In genomic region chr3:186783731-186784515, GRCh38 we compare ENCODE assay signal across 1 cellular context.
TF ChIP-seq lines count a peak whose summit lies in the region.

No MANE protein-coding gene starts in this region.

TF ChIP-seq in K562, 482 proteins besides CTCF, POLR2A, EP300 and RAD21 (continued from another document):
- peak; percentile 83; the same call in 1 of the 2 replicates for TF ChIP-seq ZBTB49 (CRISPR knock-in tag; IDR thresholded peaks at IDR 0.05; ENCODE audit: borderline replicate concordance)
- peak; percentile 59; the same call in 1 of the 2 replicates for TF ChIP-seq GTF2E2 (tag; IDR thresholded peaks at IDR 0.05)
- peak; percentile 7 for TF ChIP-seq NR2F6 (CRISPR knock-in tag; IDR thresholded peaks at IDR 0.05)
- TF ChIP-seq RBFOX2 (IDR thresholded peaks at IDR 0.05; ENCODE audit: low read depth, low read length) = peak; percentile 95
- no peak for TF ChIP-seq NEUROD1 (IDR thresholded peaks at IDR 0.05; ENCODE audit: borderline replicate concordance, low read depth, low read length, partially characterized antibody)
- peak; percentile 94 for TF ChIP-seq POLR2G (IDR thresholded peaks at IDR 0.05; ENCODE audit: low read depth, low read length)
- TF ChIP-seq, protein P1, sequence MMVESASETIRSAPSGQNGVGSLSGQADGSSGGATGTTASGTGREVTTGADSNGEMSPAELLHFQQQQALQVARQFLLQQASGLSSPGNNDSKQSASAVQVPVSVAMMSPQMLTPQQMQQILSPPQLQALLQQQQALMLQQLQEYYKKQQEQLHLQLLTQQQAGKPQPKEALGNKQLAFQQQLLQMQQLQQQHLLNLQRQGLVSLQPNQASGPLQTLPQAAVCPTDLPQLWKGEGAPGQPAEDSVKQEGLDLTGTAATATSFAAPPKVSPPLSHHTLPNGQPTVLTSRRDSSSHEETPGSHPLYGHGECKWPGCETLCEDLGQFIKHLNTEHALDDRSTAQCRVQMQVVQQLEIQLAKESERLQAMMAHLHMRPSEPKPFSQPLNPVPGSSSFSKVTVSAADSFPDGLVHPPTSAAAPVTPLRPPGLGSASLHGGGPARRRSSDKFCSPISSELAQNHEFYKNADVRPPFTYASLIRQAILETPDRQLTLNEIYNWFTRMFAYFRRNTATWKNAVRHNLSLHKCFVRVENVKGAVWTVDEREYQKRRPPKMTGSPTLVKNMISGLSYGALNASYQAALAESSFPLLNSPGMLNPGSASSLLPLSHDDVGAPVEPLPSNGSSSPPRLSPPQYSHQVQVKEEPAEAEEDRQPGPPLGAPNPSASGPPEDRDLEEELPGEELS (CRISPR knock-in tag; IDR thresholded peaks at IDR 0.05; ENCODE audit: borderline replicate concordance) = peak; percentile 91
- TF ChIP-seq ZBTB26 (CRISPR knock-in tag; IDR thresholded peaks at IDR 0.05) = peak; percentile 5; the same call in 1 of the 2 replicates
- TF ChIP-seq SNRNP70 (optimal IDR thresholded peaks at IDR 0.05; ENCODE audit: low read depth, low read length) = peak; percentile 28
- peak; percentile 59; the same call in 1 of the 2 replicates for TF ChIP-seq FOXO4 (CRISPR knock-in tag; IDR thresholded peaks at IDR 0.05)
- peak; percentile 73; the same call in 1 of the 2 replicates for TF ChIP-seq ZNF232 (CRISPR knock-in tag; IDR thresholded peaks at IDR 0.05)
- TF ChIP-seq CHD1 (IDR thresholded peaks at IDR 0.05; ENCODE audit: low read length) = peak; percentile 94
- TF ChIP-seq PRPF4 (IDR thresholded peaks at IDR 0.05; ENCODE audit: insufficient read depth, low read depth, low read length, poor library complexity, severe bottlenecking) = peak; percentile 87
- peak; percentile 97 for TF ChIP-seq CHD2 (IDR thresholded peaks at IDR 0.05; ENCODE audit: low read depth, low read length)
- TF ChIP-seq CCNT2 (IDR thresholded peaks at IDR 0.05; ENCODE audit: borderline replicate concordance, extremely low read depth, insufficient read length, low read depth, low read length) = peak; percentile 74
- TF ChIP-seq YY1 (IDR thresholded peaks at IDR 0.05; ENCODE audit: borderline replicate concordance in 1 of 3, control insufficient read depth in 1 of 3, extremely low read depth in 1 of 3, insufficient read depth in 3 of 3, insufficient read length in 1 of 3, insufficient replicate concordance in 2 of 3, low read depth in 1 of 3, low read length in 2 of 3) = peak; percentile 52 to 89 (median 61)
- peak; percentile 24; the same call in 1 of the 2 replicates for TF ChIP-seq THAP7 (CRISPR knock-in tag; IDR thresholded peaks at IDR 0.05)
- 0 out of 2 replicates have a peak, but pooled peaks have one; percentile 18 for TF ChIP-seq ZNF282 (CRISPR knock-in tag; IDR thresholded peaks at IDR 0.05)
- TF ChIP-seq NR2C1 (IDR thresholded peaks at IDR 0.05) = 0 out of 2 replicates have a peak, but pooled peaks have one; percentile 35
- no peak; the same call in 1 of the 2 replicates for TF ChIP-seq NR2C1 (tag; IDR thresholded peaks at IDR 0.05)
- TF ChIP-seq RBM25 (IDR thresholded peaks at IDR 0.05; ENCODE audit: low read depth, low read length, severe bottlenecking) = peak; percentile 87
- TF ChIP-seq TCF7 (IDR thresholded peaks at IDR 0.05; ENCODE audit: borderline replicate concordance) = 0 out of 2 replicates have a peak, but pooled peaks have one; percentile 20
- peak; percentile 62; the same call in 1 of the 2 replicates for TF ChIP-seq GABPB1 (CRISPR knock-in tag; IDR thresholded peaks at IDR 0.05)
- TF ChIP-seq POLR2H (tag; IDR thresholded peaks at IDR 0.05; ENCODE audit: low read depth) = peak; percentile 89
- TF ChIP-seq, protein P2, sequence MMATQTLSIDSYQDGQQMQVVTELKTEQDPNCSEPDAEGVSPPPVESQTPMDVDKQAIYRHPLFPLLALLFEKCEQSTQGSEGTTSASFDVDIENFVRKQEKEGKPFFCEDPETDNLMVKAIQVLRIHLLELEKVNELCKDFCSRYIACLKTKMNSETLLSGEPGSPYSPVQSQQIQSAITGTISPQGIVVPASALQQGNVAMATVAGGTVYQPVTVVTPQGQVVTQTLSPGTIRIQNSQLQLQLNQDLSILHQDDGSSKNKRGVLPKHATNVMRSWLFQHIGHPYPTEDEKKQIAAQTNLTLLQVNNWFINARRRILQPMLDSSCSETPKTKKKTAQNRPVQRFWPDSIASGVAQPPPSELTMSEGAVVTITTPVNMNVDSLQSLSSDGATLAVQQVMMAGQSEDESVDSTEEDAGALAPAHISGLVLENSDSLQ (IDR thresholded peaks at IDR 0.05) = peak; percentile 98
- peak; percentile 61; the same call in 1 of the 2 replicates for TF ChIP-seq SIN3B (IDR thresholded peaks at IDR 0.05; ENCODE audit: low read depth)
- TF ChIP-seq HCFC1 (IDR thresholded peaks at IDR 0.05; ENCODE audit: low read depth, low read length) = 0 out of 2 replicates have a peak, but pooled peaks have one; percentile 18
- no peak for TF ChIP-seq STAT5B (CRISPR knock-in tag; IDR thresholded peaks at IDR 0.05)
- 0 out of 2 replicates have a peak, but pooled peaks have one; percentile 65 for TF ChIP-seq HBP1 (CRISPR knock-in tag; IDR thresholded peaks at IDR 0.05)
- peak; percentile 41 for TF ChIP-seq CREB3L1 (IDR thresholded peaks at IDR 0.05; ENCODE audit: borderline replicate concordance, low read depth)
- TF ChIP-seq, protein P3, sequence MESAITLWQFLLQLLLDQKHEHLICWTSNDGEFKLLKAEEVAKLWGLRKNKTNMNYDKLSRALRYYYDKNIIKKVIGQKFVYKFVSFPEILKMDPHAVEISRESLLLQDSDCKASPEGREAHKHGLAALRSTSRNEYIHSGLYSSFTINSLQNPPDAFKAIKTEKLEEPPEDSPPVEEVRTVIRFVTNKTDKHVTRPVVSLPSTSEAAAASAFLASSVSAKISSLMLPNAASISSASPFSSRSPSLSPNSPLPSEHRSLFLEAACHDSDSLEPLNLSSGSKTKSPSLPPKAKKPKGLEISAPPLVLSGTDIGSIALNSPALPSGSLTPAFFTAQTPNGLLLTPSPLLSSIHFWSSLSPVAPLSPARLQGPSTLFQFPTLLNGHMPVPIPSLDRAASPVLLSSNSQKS (CRISPR knock-in tag; IDR thresholded peaks at IDR 0.05) = 0 out of 2 replicates have a peak, but pooled peaks have one; percentile 6
- TF ChIP-seq KDM5B (IDR thresholded peaks at IDR 0.05; ENCODE audit: insufficient replicate concordance, low read depth, low read length) = no peak
- TF ChIP-seq KDM4B (IDR thresholded peaks at IDR 0.05; ENCODE audit: borderline replicate concordance in 2 of 2, low read depth in 1 of 2) = peak in 1 of 2 experiments; percentile 22; a peak in 1 of 4 replicates
- TF ChIP-seq ZBTB9 (CRISPR knock-in tag; IDR thresholded peaks at IDR 0.05) = 0 out of 2 replicates have a peak, but pooled peaks have one; percentile 84
- TF ChIP-seq ZC3H4 (CRISPR knock-in tag; IDR thresholded peaks at IDR 0.05; ENCODE audit: borderline replicate concordance) = peak; percentile 83
- TF ChIP-seq ELF4 (CRISPR knock-in tag; IDR thresholded peaks at IDR 0.05) = no peak; the same call in 1 of the 2 replicates
- TF ChIP-seq PHF8 (IDR thresholded peaks at IDR 0.05; ENCODE audit: borderline replicate concordance, low read length) = peak; percentile 4; the same call in 1 of the 2 replicates
- TF ChIP-seq RBM22 (IDR thresholded peaks at IDR 0.05; ENCODE audit: low read depth, low read length, poor library complexity, severe bottlenecking) = peak; percentile 98
- TF ChIP-seq FOXM1 (IDR thresholded peaks at IDR 0.05; ENCODE audit: low read depth) = no peak
- TF ChIP-seq FOXM1 (CRISPR knock-in tag; IDR thresholded peaks at IDR 0.05; ENCODE audit: low read depth) = peak; percentile 70; the same call in 1 of the 2 replicates
